Comparison of ENCODE assay signal across 24 cellular contexts in genomic region chr3:98808071-98808470, GRCh38.
"Had no signal": no experiment of that assay in that cellular context is flagged by ENCODE, and none has a peak within 500 bp of the region (broad histone marks: within the 10 kb centered on the region; RNA-seq: fewer than 3 reads in every experiment).

No MANE protein-coding gene starts in this region.

- DNase-seq: effector CD4-positive, alpha-beta T cell; endodermal cell; gastrocnemius medialis; heart right ventricle; hypothalamus; natural killer cell; ovary; sigmoid colon; stimulated activated CD4-positive, alpha-beta T cell treated with anti-CD3 and anti-CD28 coated beads, Interleukin-2, amount 100 ng/mL, for 48 hours; stimulated activated CD8-positive, alpha-beta memory T cell treated with anti-CD3 and anti-CD28 coated beads, Interleukin-4, amount 100 ng/mL, for 48 hours; stimulated activated naive CD8-positive, alpha-beta T cell treated with anti-CD3 and anti-CD28 coated beads, Interleukin-15, Interleukin-2, amounts not matched to agents 100 U/mL and 50 U/mL, for 24 hours; thyroid gland had no signal

- H3K27me3 Mint-ChIP-seq: type B pancreatic cell had no signal

- H3K4me1 Mint-ChIP-seq: endodermal cell; mesothelial cell of epicardium; natural killer cell; stimulated activated effector memory CD8-positive, alpha-beta T cell treated with anti-CD3 and anti-CD28 coated beads, Interleukin-12 subunit alpha, Interleukin-12 subunit beta, amount 100 ng/mL, for 72 hours had no signal

- H3K36me3 Mint-ChIP-seq: natural killer cell; stimulated activated effector memory CD8-positive, alpha-beta T cell treated with anti-CD3 and anti-CD28 coated beads, Interleukin-12 subunit alpha, Interleukin-12 subunit beta, amount 100 ng/mL, for 72 hours had no signal

- ATAC-seq: gastrocnemius medialis; heart right ventricle; left lobe of liver; natural killer cell; stimulated activated effector memory CD8-positive, alpha-beta T cell treated with anti-CD3 and anti-CD28 coated beads, Interleukin-12 subunit alpha, Interleukin-12 subunit beta, amount 100 ng/mL, for 72 hours; stimulated activated naive CD8-positive, alpha-beta T cell treated with anti-CD3 and anti-CD28 coated beads, Interleukin-15, Interleukin-2, amounts not matched to agents 100 U/mL and 50 U/mL, for 24 hours had no signal

- H3K27ac Mint-ChIP-seq: endodermal cell; mesothelial cell of epicardium; natural killer cell; stimulated activated effector memory CD8-positive, alpha-beta T cell treated with anti-CD3 and anti-CD28 coated beads, Interleukin-12 subunit alpha, Interleukin-12 subunit beta, amount 100 ng/mL, for 72 hours; type B pancreatic cell had no signal

- H3K9me3 Mint-ChIP-seq: natural killer cell; neural crest cell; stimulated activated effector memory CD8-positive, alpha-beta T cell treated with anti-CD3 and anti-CD28 coated beads, Interleukin-12 subunit alpha, Interleukin-12 subunit beta, amount 100 ng/mL, for 72 hours; type B pancreatic cell had no signal

- FAIRE-seq: endothelial cell of umbilical vein, islet of Langerhans, urothelium cell line had no signal

- H3K27me3 ChIP-seq: gastrocnemius medialis, heart right ventricle, ovary, right atrium auricular region, sigmoid colon, suprapubic skin, thyroid gland had no signal

- H3K36me3 ChIP-seq: ovary had no signal

- H3K4me3 ChIP-seq: coronary artery, gastrocnemius medialis, heart right ventricle, ovary, right atrium auricular region, sigmoid colon, skin epidermis, suprapubic skin, thyroid gland had no signal

- H3K9me3 ChIP-seq: gastrocnemius medialis, heart right ventricle, ovary, right atrium auricular region, sigmoid colon, suprapubic skin, thyroid gland had no signal

- H3K4me3 Mint-ChIP-seq: endodermal cell; mesothelial cell of epicardium; natural killer cell; neural crest cell; stimulated activated effector memory CD8-positive, alpha-beta T cell treated with anti-CD3 and anti-CD28 coated beads, Interleukin-12 subunit alpha, Interleukin-12 subunit beta, amount 100 ng/mL, for 72 hours; type B pancreatic cell had no signal

- H3K27ac ChIP-seq: coronary artery, gastrocnemius medialis, ovary, right atrium auricular region, sigmoid colon, suprapubic skin, thyroid gland had no signal

- H3K4me1 ChIP-seq: gastrocnemius medialis, right atrium auricular region, sigmoid colon, thyroid gland had no signal
